In genomic region chr2:161280906-161281323, GRCh38 we compare ENCODE assay signal across 8 cellular contexts. TPM values are rescaled to one million over a fixed set of nuclear protein-coding genes. Genes with fewer than 3 reads are reported as not detected.
DNase-seq lines count a peak whose midpoint lies in the region; ATAC-seq and TF ChIP-seq lines count a peak whose summit lies in the region.
"Not testable (repeated sequence)": the region's sequence is repeated elsewhere in the genome, so short reads cannot be mapped to it uniquely, and the experiment has no call there.

No MANE protein-coding gene starts in this region.

- not testable (repeated sequence) for H3K4me1 ChIP-seq in NT2/D1 (ENCODE audit: insufficient read depth, insufficient read length)

- TF ChIP-seq CTCF in type B pancreatic cell (conservative IDR thresholded peaks at IDR 0.05): peak; percentile 21

- not testable (repeated sequence) for H3K27me3 Mint-ChIP-seq in type B pancreatic cell

- H3K9me3 ChIP-seq in NT2/D1 (ENCODE audit: insufficient read depth, low read length): not testable (repeated sequence)

- not testable (repeated sequence) for H3K9ac ChIP-seq in NT2/D1 (ENCODE audit: insufficient read length, low read depth)

- DNase-seq in ELR (ENCODE audit: low read depth): peak; percentile 40
- DNase-seq in NT2/D1 (ENCODE audit: low read depth, low spot score): peak; percentile 15
- peak; percentile 14 to 22 for DNase-seq in activated CD4-positive, alpha-beta T cell treated with anti-CD3 and anti-CD28 coated beads, Interleukin-2, amount 50 U/mL, for 48 hours
- DNase-seq in amniotic epithelial cell (ENCODE audit: low read depth): peak; percentile 35
- DNase-seq in fibroblast of peridontal ligament (ENCODE audit: extremely low read depth): peak; percentile 22
- DNase-seq in left lobe of liver (ENCODE audit: low spot score): peak; percentile 71
- DNase-seq in putamen (ENCODE audit: low spot score): peak; percentile 11
- DNase-seq in type B pancreatic cell (ENCODE audit: extremely low spot score, unreplicated experiment): peak; percentile 96

- H3K27ac Mint-ChIP-seq in type B pancreatic cell: not testable (repeated sequence)

- H3K36me3 ChIP-seq in NT2/D1 (ENCODE audit: insufficient read depth, insufficient read length, low read length): not testable (repeated sequence)

- ATAC-seq in left lobe of liver: not testable (repeated sequence)

- not testable (repeated sequence) for H3K4me1 Mint-ChIP-seq in type B pancreatic cell (ENCODE audit: unreplicated experiment)

- not testable (repeated sequence) for H3K9me3 Mint-ChIP-seq in type B pancreatic cell

- not testable (repeated sequence) for H3K36me3 Mint-ChIP-seq in type B pancreatic cell

- not testable (repeated sequence) for H3K4me3 ChIP-seq in NT2/D1 (ENCODE audit: insufficient read length, low read depth)

- not testable (repeated sequence) for H3K27me3 ChIP-seq in NT2/D1 (ENCODE audit: insufficient read depth, insufficient read length)

- not testable (repeated sequence) for H3K4me3 Mint-ChIP-seq in type B pancreatic cell

RNA-seq across cellular contexts. Expression of gene PSMD14, which starts 27.3 kb away (rescaled TPM):
- total RNA-seq in left lobe of liver (20.4 TPM), type B pancreatic cell (ENCODE audit: low replicate concordance) (46.5 and 52.5 TPM in 2 replicates)

Comparison
In these comparisons a context has a peak if more than half of its experiments do, and no peak if none do; other contexts are left out.
1. DNase-seq: peak in every context shown above with its lines; median percentile 96 in type B pancreatic cell; 71 in left lobe of liver; 40 in ELR; 35 in amniotic epithelial cell; 22 in fibroblast of peridontal ligament; 18 in activated CD4-positive, alpha-beta T cell treated with anti-CD3 and anti-CD28 coated beads, Interleukin-2, amount 50 U/mL, for 48 hours; 15 in NT2/D1; 11 in putamen.